Comparison of ENCODE assay signal across 8 cellular contexts in genomic region chr1:117930173-117930447, GRCh38. TPM values are rescaled to one million over a fixed set of nuclear protein-coding genes. Genes with fewer than 3 reads are reported as not detected.
DNase-seq lines count a peak whose midpoint lies in the region; ATAC-seq and TF ChIP-seq lines count a peak whose summit lies in the region.

No MANE protein-coding gene starts in this region.

- no peak for ATAC-seq in activated B cell treated with CpG ODN at 0.5 μM for 24 hours (ENCODE audit: low read depth)
- no peak for ATAC-seq in GM21717 (IDR thresholded peaks at IDR 0.05; ENCODE audit: unreplicated experiment)

- H3K4me1 ChIP-seq in iPS-15b (ENCODE audit: control insufficient read depth, insufficient read depth, low read length): peaks cover 5% of the 10 kb centered on the region
- H3K4me1 ChIP-seq in stomach smooth muscle (ENCODE audit: control insufficient read depth, insufficient read depth, low read length): peaks cover 14% of the 10 kb centered on the region

- no peak for DNase-seq in activated naive CD4-positive, alpha-beta T cell treated with anti-CD3 and anti-CD28 coated beads for 36 hours
- DNase-seq in activated naive CD4-positive, alpha-beta T cell (lab: John Stamatoyannopoulos, UW): no peak
- DNase-seq in activated B cell treated with CpG ODN at 0.5 μM for 24 hours (no peak), D341Med (ENCODE audit: low spot score) (no peak)
- no peak for DNase-seq in stimulated activated CD4-positive, alpha-beta T cell treated with anti-CD3 and anti-CD28 coated beads, Interleukin-2, amount 100 ng/mL, for 48 hours

- CTCF ChIA-PET in activated naive CD4-positive, alpha-beta T cell treated with anti-CD3 and anti-CD28 coated beads for 36 hours (lab: Charles Lee): interaction anchor here (2.0 kb wide), 1 partner anchor 34 kb away, joined by 9 read pairs; no protein-coding TSS in a partner anchor
- CTCF ChIA-PET in activated B cell treated with CpG ODN at 0.5 μM for 24 hours (lab: Charles Lee): no interaction called here

- H3K4me3 ChIP-seq in iPS-15b (ENCODE audit: low read depth, low read length) (peak overlapping the region; percentile 99), stomach smooth muscle (ENCODE audit: low read length in 2 of 2) (peak overlapping the region; percentile 94 to 100)

- H3K9me3 Mint-ChIP-seq in activated naive CD4-positive, alpha-beta T cell treated with anti-CD3 and anti-CD28 coated beads for 36 hours: no peaks in the 10 kb centered on the region
- H3K9me3 Mint-ChIP-seq in activated B cell treated with CpG ODN at 0.5 μM for 24 hours: no peaks in the 10 kb centered on the region

- H3K27ac Mint-ChIP-seq in activated naive CD4-positive, alpha-beta T cell treated with anti-CD3 and anti-CD28 coated beads for 36 hours: peak overlapping the region; percentile 79
- H3K27ac Mint-ChIP-seq in activated B cell treated with CpG ODN at 0.5 μM for 24 hours: peak overlapping the region; percentile 91

- peak overlapping the region; percentile 96 for H3K4me3 Mint-ChIP-seq in activated naive CD4-positive, alpha-beta T cell treated with anti-CD3 and anti-CD28 coated beads for 36 hours
- peak overlapping the region; percentile 94 for H3K4me3 Mint-ChIP-seq in activated B cell treated with CpG ODN at 0.5 μM for 24 hours

- peaks cover 57% of the 10 kb centered on the region for H3K4me1 Mint-ChIP-seq in activated naive CD4-positive, alpha-beta T cell treated with anti-CD3 and anti-CD28 coated beads for 36 hours (ENCODE audit: low read depth)
- H3K4me1 Mint-ChIP-seq in activated B cell treated with CpG ODN at 0.5 μM for 24 hours: peaks cover 57% of the 10 kb centered on the region

- H3K36me3 ChIP-seq in iPS-15b (ENCODE audit: control insufficient read depth, insufficient read depth, low read length): no peaks in the 10 kb centered on the region
- H3K36me3 ChIP-seq in stomach smooth muscle (ENCODE audit: control insufficient read depth in 2 of 2, insufficient read depth in 2 of 2, low read length in 2 of 2): peaks cover 4% of the 10 kb centered on the region in 2 donors

- peaks cover 22% of the 10 kb centered on the region for H3K36me3 Mint-ChIP-seq in activated naive CD4-positive, alpha-beta T cell treated with anti-CD3 and anti-CD28 coated beads for 36 hours (ENCODE audit: low read depth)
- peaks cover 38% of the 10 kb centered on the region for H3K36me3 Mint-ChIP-seq in activated B cell treated with CpG ODN at 0.5 μM for 24 hours (ENCODE audit: low read depth)

- H3K27me3 Mint-ChIP-seq in activated naive CD4-positive, alpha-beta T cell treated with anti-CD3 and anti-CD28 coated beads for 36 hours (ENCODE audit: low read depth): no peaks in the 10 kb centered on the region
- no peaks in the 10 kb centered on the region for H3K27me3 Mint-ChIP-seq in activated B cell treated with CpG ODN at 0.5 μM for 24 hours

- H3K9me3 ChIP-seq in iPS-15b (ENCODE audit: control insufficient read depth, insufficient read depth, low read length) (no peaks in the 10 kb centered on the region), stomach smooth muscle (ENCODE audit: control insufficient read depth in 2 of 2, low read length in 2 of 2) (no peaks in the 10 kb centered on the region)

- intact Hi-C loops in activated naive CD4-positive, alpha-beta T cell treated with anti-CD3 and anti-CD28 coated beads for 36 hours (cut with micrococcal nuclease): loop anchor here (1.0 kb wide), 1 partner anchor 563 kb away; the partner anchor contains the start of gene MAN1A2
- intact Hi-C loops in activated B cell treated with CpG ODN at 0.5 μM for 24 hours (cut with micrococcal nuclease): no loop called here

- H3K27me3 ChIP-seq in iPS-15b (ENCODE audit: control insufficient read depth, insufficient read depth, low read length): no peaks in the 10 kb centered on the region
- no peaks in the 10 kb centered on the region for H3K27me3 ChIP-seq in stomach smooth muscle (ENCODE audit: control insufficient read depth in 1 of 2, insufficient read depth in 2 of 2, low read length in 2 of 2)

- H3K27ac ChIP-seq in stomach smooth muscle (ENCODE audit: low read length): no peak overlapping the region

- H3K9ac ChIP-seq in iPS-15b (ENCODE audit: low read depth, low read length): peak overlapping the region; percentile 82
- peak overlapping the region; percentile 78 to 86 for H3K9ac ChIP-seq in stomach smooth muscle (ENCODE audit: low read length in 2 of 2)

- POLR2A ChIA-PET in activated B cell treated with CpG ODN at 0.5 μM for 24 hours (lab: Charles Lee): no interaction called here

- TF ChIP-seq CTCF in activated B cell treated with CpG ODN at 0.5 μM for 24 hours (IDR thresholded peaks at IDR 0.05): no peak

RNA-seq across cellular contexts. Expression of gene WDR3, which starts 0.6 kb away (rescaled TPM):
- total RNA-seq in activated naive CD4-positive, alpha-beta T cell treated with anti-CD3 and anti-CD28 coated beads for 36 hours: 10 to 100 TPM; 45.2 to 49.6 TPM
- total RNA-seq in activated B cell treated with CpG ODN at 0.5 μM for 24 hours: 32.7 and 38.0 TPM in 2 replicates

RNA-seq across cellular contexts. Expression of gene GDAP2, which starts 0.7 kb away (rescaled TPM):
- total RNA-seq in activated naive CD4-positive, alpha-beta T cell treated with anti-CD3 and anti-CD28 coated beads for 36 hours: 10 to 100 TPM; 19.9 to 20.0 TPM
- total RNA-seq in activated B cell treated with CpG ODN at 0.5 μM for 24 hours: 19.6 and 20.6 TPM in 2 replicates
